ENCODE assay signal across 8 cellular contexts in the genomic region with DNA sequence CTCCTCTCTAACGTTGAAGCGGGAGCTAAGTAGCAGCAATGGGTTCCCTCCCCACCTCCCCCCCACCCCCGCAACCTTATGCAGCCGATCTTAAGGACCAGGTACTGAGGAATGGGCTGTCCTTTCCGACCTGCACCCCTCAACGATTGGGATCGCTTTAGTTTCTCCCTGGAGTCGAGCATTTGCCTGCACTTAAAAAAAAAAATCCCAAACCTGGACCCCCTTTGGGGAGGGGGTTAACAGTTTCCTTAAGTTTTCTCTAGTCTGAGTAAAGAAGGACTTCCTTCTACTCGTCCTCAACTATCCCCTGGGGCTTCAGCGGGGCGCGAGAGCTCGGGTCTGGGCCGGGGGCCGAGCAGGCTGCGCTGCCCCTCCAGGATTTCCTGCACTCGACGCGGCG. TPM values are rescaled to one million over a fixed set of nuclear protein-coding genes. Genes with fewer than 3 reads are reported as not detected.
DNase-seq lines count a peak whose midpoint lies in the region; ATAC-seq, FAIRE-seq and TF ChIP-seq lines count a peak whose summit lies in the region.

No MANE protein-coding gene starts in this region.

- peak overlapping the region; percentile 18 for H3K4me3 ChIP-seq in BJ (ENCODE audit: low read depth, low read length)
- peak overlapping the region; percentile 36 for H3K4me3 ChIP-seq in bronchial epithelial cell (ENCODE audit: low read depth, low read length)

- H3K4me1 Mint-ChIP-seq in neural crest cell = peaks cover 68% of the 10 kb centered on the region

- CTCF ChIA-PET in BJ (lab: Yijun Ruan, JAX) = no interaction called here

- in situ Hi-C loops in KBM-7 (cut with MboI; ENCODE audit: low pct_unique_long_range_greater_than_20kb, low sequenced_read_pairs) = no loop called here

- FAIRE-seq in bronchial epithelial cell (lab: Jason Lieb, UNC) = no peak

- ATAC-seq in HG02981 (IDR thresholded peaks at IDR 0.05; ENCODE audit: unreplicated experiment) = peak; percentile 2
- ATAC-seq in HG02759 (IDR thresholded peaks at IDR 0.05; ENCODE audit: unreplicated experiment) = no peak

- no peaks in the 10 kb centered on the region for H3K36me3 Mint-ChIP-seq in neural crest cell (ENCODE audit: low read depth)

- H3K27me3 Mint-ChIP-seq in neural crest cell (ENCODE audit: low read depth) = peaks cover 11% of the 10 kb centered on the region

- no peaks in the 10 kb centered on the region for H3K27me3 ChIP-seq in BJ (ENCODE audit: control insufficient read depth, insufficient read depth, low read length)
- H3K27me3 ChIP-seq in bronchial epithelial cell (ENCODE audit: control insufficient read depth, insufficient read depth, low read length) = no peaks in the 10 kb centered on the region

- H3K4me3 Mint-ChIP-seq in neural crest cell = peak overlapping the region; percentile 64

- TF ChIP-seq CTCF in BJ (IDR thresholded peaks at IDR 0.05; ENCODE audit: insufficient read depth, low read depth, low read length) (no peak), bronchial epithelial cell (IDR thresholded peaks at IDR 0.05; ENCODE audit: insufficient read depth, low read length, severe bottlenecking) (no peak), neural crest cell (conservative IDR thresholded peaks at IDR 0.05) (no peak)

- DNase-seq in BJ (ENCODE audit: low read depth) (no peak), bronchial epithelial cell (ENCODE audit: low read depth) (no peak), neural crest cell (ENCODE audit: low read depth, low spot score) (no peak), GM19238 (ENCODE audit: insufficient read length, low spot score) (no peak), KBM-7 (no peak), dermis blood vessel endothelial cell (no peak)

- no peak overlapping the region for H3K27ac Mint-ChIP-seq in neural crest cell (ENCODE audit: unreplicated experiment)

- H3K36me3 ChIP-seq in BJ (ENCODE audit: control insufficient read depth, insufficient read depth, low read length) (no peaks in the 10 kb centered on the region), bronchial epithelial cell (ENCODE audit: control insufficient read depth, insufficient read depth, low read length) (no peaks in the 10 kb centered on the region)

- peaks cover 5% of the 10 kb centered on the region for H3K9me3 Mint-ChIP-seq in neural crest cell

- POLR2A ChIA-PET in BJ (lab: Charles Lee) = no interaction called here

RNA-seq across cellular contexts. Expression of a gene that starts 25.7 kb away (rescaled TPM):
- polyA plus RNA-seq in BJ (2011; rRNA removed) = 0.76 and 1.5 TPM in 2 replicates
- polyA minus RNA-seq in BJ (2011; rRNA and poly(A)+ RNA removed) = 2.2 and 3.9 TPM in 2 replicates
- total RNA-seq in bronchial epithelial cell (1.1 and 1.4 TPM in 2 replicates), neural crest cell (46.2 and 53.7 TPM in 2 replicates), dermis blood vessel endothelial cell (3.4 and 7.1 TPM in 2 replicates)

RNA-seq across cellular contexts. Expression of a gene that starts 50.8 kb away (rescaled TPM):
- polyA plus RNA-seq in BJ (2011; rRNA removed) = 12.0 and 20.0 TPM in 2 replicates
- 5.9 and 6.1 TPM in 2 replicates for polyA minus RNA-seq in BJ (2011; rRNA and poly(A)+ RNA removed)
- 14.0 and 14.7 TPM in 2 replicates for total RNA-seq in bronchial epithelial cell
- total RNA-seq in neural crest cell = 24.1 and 26.3 TPM in 2 replicates
- 20.9 and 25.0 TPM in 2 replicates for total RNA-seq in dermis blood vessel endothelial cell
